Comparison of ENCODE assay signal across 18 cellular contexts in genomic region chr20:49529470-49529869, GRCh38. TPM values are rescaled to one million over a fixed set of nuclear protein-coding genes. Genes with fewer than 3 reads are reported as not detected.
"Had no signal": no experiment of that assay in that cellular context is flagged by ENCODE, and none has a peak within 500 bp of the region (broad histone marks: within the 10 kb centered on the region; RNA-seq: fewer than 3 reads in every experiment).

No MANE protein-coding gene starts in this region.

- ATAC-seq: activated T-cell treated with anti-CD3 and anti-CD28 coated beads, Interleukin-2, amount 50 U/mL, for 72 hours; mucosa of descending colon; sciatic nerve; stimulated activated memory B cell treated with anti-CD40 and anti-IgM and Interleukin-4, amounts not matched to agents 10 μg/mL and 1 μg/mL and 100 μg/mL, for 72 hours had no signal

- H3K4me3 ChIP-seq: mucosa of descending colon had no signal

- DNase-seq: activated CD4-positive, alpha-beta memory T cell treated with anti-CD3 and anti-CD28 coated beads for 36 hours; activated CD4-positive, alpha-beta T cell treated with anti-CD3 and anti-CD28 coated beads for 48 hours; activated effector memory CD4-positive, alpha-beta T cell treated with Interleukin-2 at 50 U/mL for 16 hours; activated naive CD4-positive, alpha-beta T cell treated with anti-CD3 and anti-CD28 coated beads, Interleukin-2, amount 10 ng/mL, durations not matched to agents 7 days and 5 days; activated T-cell treated with anti-CD3 and anti-CD28 coated beads, Interleukin-2, amount 50 U/mL, for 72 hours; amygdala; effector CD4-positive, alpha-beta T cell; hypothalamus; left cardiac atrium; mesendoderm; mucosa of descending colon; nephron progenitor cell; nucleus accumbens; posterior cingulate gyrus; small intestine; stimulated activated CD4-positive, alpha-beta T cell treated with anti-CD3 and anti-CD28 coated beads, Interleukin-2, amount 100 ng/mL, for 24 hours had no signal

- H3K9me3 ChIP-seq: mucosa of descending colon had no signal

RNA-seq across cellular contexts. Expression of gene KCNB1, which starts 47.0 kb away (rescaled TPM):
- total RNA-seq: activated CD4-positive, alpha-beta memory T cell treated with anti-CD3 and anti-CD28 coated beads for 36 hours; activated T-cell treated with anti-CD3 and anti-CD28 coated beads, Interleukin-2, amount 50 U/mL, for 72 hours had no signal
